1 cellular context compared by ENCODE assay signal in the genomic region with DNA sequence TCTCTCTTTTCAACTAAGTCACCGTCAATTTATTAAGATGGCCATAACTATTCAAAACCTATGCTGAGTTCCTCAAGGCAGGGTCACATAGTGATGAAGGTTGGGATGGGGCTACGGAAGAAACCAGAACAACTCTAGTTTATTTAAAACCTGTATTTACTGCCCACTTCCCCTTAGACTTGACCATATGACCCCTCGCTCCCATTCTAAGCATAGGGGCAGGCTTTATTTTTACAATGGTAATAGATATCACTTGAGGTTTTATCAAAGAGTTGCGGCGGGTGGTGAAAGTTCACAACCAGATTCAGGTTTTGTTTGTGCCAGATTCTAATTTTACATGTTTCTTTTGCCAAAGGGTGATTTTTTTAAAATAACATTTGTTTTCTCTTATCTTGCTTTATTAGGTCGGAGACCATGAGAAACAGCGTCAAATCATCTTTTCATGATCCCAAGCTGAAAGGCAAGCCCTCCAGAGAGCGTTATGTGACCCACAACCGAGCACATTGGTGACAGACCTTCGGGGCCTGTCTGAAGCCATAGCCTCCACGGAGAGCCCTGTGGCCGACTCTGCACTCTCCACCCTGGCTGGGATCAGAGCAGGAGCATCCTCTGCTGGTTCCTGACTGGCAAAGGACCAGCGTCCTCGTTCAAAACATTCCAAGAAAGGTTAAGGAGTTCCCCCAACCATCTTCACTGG.
TF ChIP-seq lines count a peak whose summit lies in the region.

No MANE protein-coding gene starts in this region.

TF ChIP-seq in IMR-90, 13 proteins besides CTCF, POLR2A, EP300 and RAD21:
- no peak for TF ChIP-seq MXI1 (IDR thresholded peaks at IDR 0.05; ENCODE audit: borderline replicate concordance, low read depth, low read length)
- TF ChIP-seq RCOR1 (IDR thresholded peaks at IDR 0.05; ENCODE audit: insufficient replicate concordance, low read length): no peak
- no peak for TF ChIP-seq MAFK (IDR thresholded peaks at IDR 0.05; ENCODE audit: low read depth, low read length)
- TF ChIP-seq, protein P1, sequence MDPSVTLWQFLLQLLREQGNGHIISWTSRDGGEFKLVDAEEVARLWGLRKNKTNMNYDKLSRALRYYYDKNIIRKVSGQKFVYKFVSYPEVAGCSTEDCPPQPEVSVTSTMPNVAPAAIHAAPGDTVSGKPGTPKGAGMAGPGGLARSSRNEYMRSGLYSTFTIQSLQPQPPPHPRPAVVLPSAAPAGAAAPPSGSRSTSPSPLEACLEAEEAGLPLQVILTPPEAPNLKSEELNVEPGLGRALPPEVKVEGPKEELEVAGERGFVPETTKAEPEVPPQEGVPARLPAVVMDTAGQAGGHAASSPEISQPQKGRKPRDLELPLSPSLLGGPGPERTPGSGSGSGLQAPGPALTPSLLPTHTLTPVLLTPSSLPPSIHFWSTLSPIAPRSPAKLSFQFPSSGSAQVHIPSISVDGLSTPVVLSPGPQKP (IDR thresholded peaks at IDR 0.05; ENCODE audit: borderline replicate concordance, low read depth, low read length): no peak
- no peak for TF ChIP-seq NFE2L2 (IDR thresholded peaks at IDR 0.05; ENCODE audit: low read depth, low read length)
- no peak for TF ChIP-seq CHD1 (IDR thresholded peaks at IDR 0.05; ENCODE audit: low read depth, low read length)
- no peak for TF ChIP-seq CEBPB (IDR thresholded peaks at IDR 0.05; ENCODE audit: low read depth, low read length)
- TF ChIP-seq USF2 (IDR thresholded peaks at IDR 0.05; ENCODE audit: low read depth, low read length): no peak
- TF ChIP-seq MAZ (IDR thresholded peaks at IDR 0.05; ENCODE audit: borderline replicate concordance, low read depth, low read length): no peak
- TF ChIP-seq SMC3 (IDR thresholded peaks at IDR 0.05; ENCODE audit: low read depth, low read length): no peak
- no peak for TF ChIP-seq RFX5 (IDR thresholded peaks at IDR 0.05; ENCODE audit: low read depth, low read length)
- no peak for TF ChIP-seq BHLHE40 (IDR thresholded peaks at IDR 0.05; ENCODE audit: low read depth, low read length)
